ENCODE assay signal across 1 cellular context in genomic region chr6:75337805-75338204, GRCh38.
TF ChIP-seq lines count a peak whose summit lies in the region.

No MANE protein-coding gene starts in this region.

TF ChIP-seq in GM23338, 12 proteins besides CTCF, POLR2A, EP300 and RAD21 (continued from another document):
- TF ChIP-seq, protein P1, sequence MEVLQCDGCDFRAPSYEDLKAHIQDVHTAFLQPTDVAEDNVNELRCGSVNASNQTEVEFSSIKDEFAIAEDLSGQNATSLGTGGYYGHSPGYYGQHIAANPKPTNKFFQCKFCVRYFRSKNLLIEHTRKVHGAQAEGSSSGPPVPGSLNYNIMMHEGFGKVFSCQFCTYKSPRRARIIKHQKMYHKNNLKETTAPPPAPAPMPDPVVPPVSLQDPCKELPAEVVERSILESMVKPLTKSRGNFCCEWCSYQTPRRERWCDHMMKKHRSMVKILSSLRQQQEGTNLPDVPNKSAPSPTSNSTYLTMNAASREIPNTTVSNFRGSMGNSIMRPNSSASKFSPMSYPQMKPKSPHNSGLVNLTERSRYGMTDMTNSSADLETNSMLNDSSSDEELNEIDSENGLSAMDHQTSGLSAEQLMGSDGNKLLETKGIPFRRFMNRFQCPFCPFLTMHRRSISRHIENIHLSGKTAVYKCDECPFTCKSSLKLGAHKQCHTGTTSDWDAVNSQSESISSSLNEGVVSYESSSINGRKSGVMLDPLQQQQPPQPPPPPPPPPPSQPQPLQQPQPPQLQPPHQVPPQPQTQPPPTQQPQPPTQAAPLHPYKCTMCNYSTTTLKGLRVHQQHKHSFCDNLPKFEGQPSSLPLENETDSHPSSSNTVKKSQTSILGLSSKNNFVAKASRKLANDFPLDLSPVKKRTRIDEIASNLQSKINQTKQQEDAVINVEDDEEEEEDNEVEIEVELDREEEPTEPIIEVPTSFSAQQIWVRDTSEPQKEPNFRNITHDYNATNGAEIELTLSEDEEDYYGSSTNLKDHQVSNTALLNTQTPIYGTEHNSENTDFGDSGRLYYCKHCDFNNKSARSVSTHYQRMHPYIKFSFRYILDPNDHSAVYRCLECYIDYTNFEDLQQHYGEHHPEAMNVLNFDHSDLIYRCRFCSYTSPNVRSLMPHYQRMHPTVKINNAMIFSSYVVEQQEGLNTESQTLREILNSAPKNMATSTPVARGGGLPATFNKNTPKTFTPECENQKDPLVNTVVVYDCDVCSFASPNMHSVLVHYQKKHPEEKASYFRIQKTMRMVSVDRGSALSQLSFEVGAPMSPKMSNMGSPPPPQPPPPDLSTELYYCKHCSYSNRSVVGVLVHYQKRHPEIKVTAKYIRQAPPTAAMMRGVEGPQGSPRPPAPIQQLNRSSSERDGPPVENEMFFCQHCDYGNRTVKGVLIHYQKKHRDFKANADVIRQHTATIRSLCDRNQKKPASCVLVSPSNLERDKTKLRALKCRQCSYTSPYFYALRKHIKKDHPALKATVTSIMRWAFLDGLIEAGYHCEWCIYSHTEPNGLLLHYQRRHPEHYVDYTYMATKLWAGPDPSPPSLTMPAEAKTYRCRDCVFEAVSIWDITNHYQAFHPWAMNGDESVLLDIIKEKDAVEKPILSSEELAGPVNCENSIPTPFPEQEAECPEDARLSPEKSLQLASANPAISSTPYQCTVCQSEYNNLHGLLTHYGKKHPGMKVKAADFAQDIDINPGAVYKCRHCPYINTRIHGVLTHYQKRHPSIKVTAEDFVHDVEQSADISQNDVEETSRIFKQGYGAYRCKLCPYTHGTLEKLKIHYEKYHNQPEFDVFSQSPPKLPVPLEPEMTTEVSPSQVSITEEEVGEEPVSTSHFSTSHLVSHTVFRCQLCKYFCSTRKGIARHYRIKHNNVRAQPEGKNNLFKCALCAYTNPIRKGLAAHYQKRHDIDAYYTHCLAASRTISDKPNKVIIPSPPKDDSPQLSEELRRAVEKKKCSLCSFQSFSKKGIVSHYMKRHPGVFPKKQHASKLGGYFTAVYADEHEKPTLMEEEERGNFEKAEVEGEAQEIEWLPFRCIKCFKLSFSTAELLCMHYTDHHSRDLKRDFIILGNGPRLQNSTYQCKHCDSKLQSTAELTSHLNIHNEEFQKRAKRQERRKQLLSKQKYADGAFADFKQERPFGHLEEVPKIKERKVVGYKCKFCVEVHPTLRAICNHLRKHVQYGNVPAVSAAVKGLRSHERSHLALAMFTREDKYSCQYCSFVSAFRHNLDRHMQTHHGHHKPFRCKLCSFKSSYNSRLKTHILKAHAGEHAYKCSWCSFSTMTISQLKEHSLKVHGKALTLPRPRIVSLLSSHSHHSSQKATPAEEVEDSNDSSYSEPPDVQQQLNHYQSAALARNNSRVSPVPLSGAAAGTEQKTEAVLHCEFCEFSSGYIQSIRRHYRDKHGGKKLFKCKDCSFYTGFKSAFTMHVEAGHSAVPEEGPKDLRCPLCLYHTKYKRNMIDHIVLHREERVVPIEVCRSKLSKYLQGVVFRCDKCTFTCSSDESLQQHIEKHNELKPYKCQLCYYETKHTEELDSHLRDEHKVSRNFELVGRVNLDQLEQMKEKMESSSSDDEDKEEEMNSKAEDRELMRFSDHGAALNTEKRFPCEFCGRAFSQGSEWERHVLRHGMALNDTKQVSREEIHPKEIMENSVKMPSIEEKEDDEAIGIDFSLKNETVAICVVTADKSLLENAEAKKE (CRISPR knock-in tag; IDR thresholded peaks at IDR 0.05), result no peak
